32 cellular contexts compared by ENCODE assay signal in genomic region chr5:180098991-180099732, GRCh38. TPM values are rescaled to one million over a fixed set of nuclear protein-coding genes. Genes with fewer than 3 reads are reported as not detected.
DNase-seq lines count a peak whose midpoint lies in the region; ATAC-seq, FAIRE-seq and TF ChIP-seq lines count a peak whose summit lies in the region.
"Had no signal": no experiment of that assay in that cellular context is flagged by ENCODE, and none has a peak within 500 bp of the region (broad histone marks: within the 10 kb centered on the region; RNA-seq: fewer than 3 reads in every experiment).

No MANE protein-coding gene starts in this region.

- H3K4me3 ChIP-seq in kidney (ENCODE audit: low read length in 2 of 2) = no peak overlapping the region
- no peak overlapping the region for H3K4me3 ChIP-seq in spleen
- H3K4me3 ChIP-seq in OCI-LY7 (ENCODE audit: low read depth, low read length, poor library complexity, severe bottlenecking) = no peak overlapping the region
- H3K4me3 ChIP-seq: adrenal gland, right lobe of liver, stomach, thyroid gland had no signal

- POLR2A ChIA-PET in OCI-LY7 (lab: Charles Lee) = no interaction called here

- H3K36me3 ChIP-seq in kidney (ENCODE audit: control insufficient read depth in 1 of 2, insufficient read depth in 2 of 2, low read length in 2 of 2) (no peaks in the 10 kb centered on the region), spleen (no peaks in the 10 kb centered on the region), OCI-LY7 (ENCODE audit: insufficient read depth, low read length) (no peaks in the 10 kb centered on the region)
- H3K36me3 ChIP-seq: adrenal gland, right lobe of liver, stomach, thyroid gland had no signal

- H3K27ac Mint-ChIP-seq in activated T-cell treated with anti-CD3 and anti-CD28 coated beads, Interleukin-2, amount 50 U/mL, for 24 hours = no peak overlapping the region
- H3K27ac Mint-ChIP-seq: activated CD4-positive, alpha-beta T cell treated with anti-CD3 and anti-CD28 coated beads, Interleukin-2, amount 10 ng/mL, durations not matched to agents 7 days and 5 days; activated naive CD4-positive, alpha-beta T cell treated with anti-CD3 and anti-CD28 coated beads for 36 hours; brain; CD8-positive, alpha-beta T cell had no signal

- no peak overlapping the region for H3K9ac ChIP-seq in kidney (ENCODE audit: low read length in 2 of 2)

- no peaks in the 10 kb centered on the region for H3K9me3 Mint-ChIP-seq in activated T-cell treated with anti-CD3 and anti-CD28 coated beads, Interleukin-2, amount 50 U/mL, for 24 hours
- H3K9me3 Mint-ChIP-seq in activated T-cell treated with anti-CD3 and anti-CD28 coated beads, Interleukin-2, amount 50 U/mL, for 4 hours = no peaks in the 10 kb centered on the region
- H3K9me3 Mint-ChIP-seq: activated CD4-positive, alpha-beta T cell treated with anti-CD3 and anti-CD28 coated beads, Interleukin-2, amount 10 ng/mL, durations not matched to agents 7 days and 5 days; activated naive CD4-positive, alpha-beta T cell treated with anti-CD3 and anti-CD28 coated beads for 36 hours; CD8-positive, alpha-beta T cell had no signal

- H3K9me2 ChIP-seq in OCI-LY7 (ENCODE audit: insufficient read depth, low read length) = no peaks in the 10 kb centered on the region

- H3K4me1 Mint-ChIP-seq in activated T-cell treated with anti-CD3 and anti-CD28 coated beads, Interleukin-2, amount 50 U/mL, for 24 hours (ENCODE audit: low read depth) = no peaks in the 10 kb centered on the region
- no peaks in the 10 kb centered on the region for H3K4me1 Mint-ChIP-seq in activated T-cell treated with anti-CD3 and anti-CD28 coated beads, Interleukin-2, amount 50 U/mL, for 4 hours (ENCODE audit: low read depth)
- H3K4me1 Mint-ChIP-seq: activated CD4-positive, alpha-beta T cell treated with anti-CD3 and anti-CD28 coated beads, Interleukin-2, amount 10 ng/mL, durations not matched to agents 7 days and 5 days; brain; neural crest cell had no signal

- CTCF ChIA-PET in OCI-LY7 (lab: Charles Lee; ENCODE audit: unreplicated experiment) = no interaction called here

- intact Hi-C loops in kidney (cut with DNase I) (no loop called here), spleen (cut with DNase I; ENCODE audit: low total_unique reads) (no loop called here), OCI-LY7 (cut with micrococcal nuclease; ENCODE audit: unreplicated experiment) (no loop called here)

- H3K4me1 ChIP-seq in kidney (ENCODE audit: control insufficient read depth in 1 of 2, insufficient read depth in 1 of 2, low read depth in 1 of 2, low read length in 2 of 2) = no peaks in the 10 kb centered on the region
- no peaks in the 10 kb centered on the region for H3K4me1 ChIP-seq in spleen
- no peaks in the 10 kb centered on the region for H3K4me1 ChIP-seq in OCI-LY7 (ENCODE audit: insufficient read depth, low read length, poor library complexity, severe bottlenecking)
- H3K4me1 ChIP-seq: adrenal gland, right lobe of liver, stomach, thyroid gland had no signal

- peaks cover 13% of the 10 kb centered on the region for H3K27me3 Mint-ChIP-seq in activated T-cell treated with anti-CD3 and anti-CD28 coated beads, Interleukin-2, amount 50 U/mL, for 24 hours
- H3K27me3 Mint-ChIP-seq in activated T-cell treated with anti-CD3 and anti-CD28 coated beads, Interleukin-2, amount 50 U/mL, for 4 hours (ENCODE audit: low read depth) = peaks cover 6% of the 10 kb centered on the region
- H3K27me3 Mint-ChIP-seq: brain had no signal

- no peak overlapping the region for H3K4me2 ChIP-seq in OCI-LY7 (ENCODE audit: low read length)

- no peak for ATAC-seq in activated T-cell treated with anti-CD3 and anti-CD28 coated beads, Interleukin-2, amount 50 U/mL, for 4 hours
- ATAC-seq: CD8-positive, alpha-beta T cell had no signal

- H3K36me3 Mint-ChIP-seq in activated T-cell treated with anti-CD3 and anti-CD28 coated beads, Interleukin-2, amount 50 U/mL, for 24 hours (ENCODE audit: low read depth) = no peaks in the 10 kb centered on the region
- no peaks in the 10 kb centered on the region for H3K36me3 Mint-ChIP-seq in activated T-cell treated with anti-CD3 and anti-CD28 coated beads, Interleukin-2, amount 50 U/mL, for 4 hours (ENCODE audit: insufficient read depth)
- H3K36me3 Mint-ChIP-seq: brain; CD8-positive, alpha-beta T cell had no signal

- H3K27me3 ChIP-seq in spleen (replicated peaks in 1 of 7) = peaks cover 0 to 13% (median 0%) of the 10 kb centered on the region in 7 donors
- H3K27me3 ChIP-seq: adrenal gland, right lobe of liver, thyroid gland had no signal

- no peak for FAIRE-seq in kidney (lab: Jason Lieb, UNC)
- FAIRE-seq: frontal cortex, GM18507, RCC 7860 had no signal

- H3K4me3 Mint-ChIP-seq in activated T-cell treated with anti-CD3 and anti-CD28 coated beads, Interleukin-2, amount 50 U/mL, for 24 hours = no peak overlapping the region
- no peak overlapping the region for H3K4me3 Mint-ChIP-seq in activated T-cell treated with anti-CD3 and anti-CD28 coated beads, Interleukin-2, amount 50 U/mL, for 4 hours
- H3K4me3 Mint-ChIP-seq: activated CD4-positive, alpha-beta T cell treated with anti-CD3 and anti-CD28 coated beads, Interleukin-2, amount 10 ng/mL, durations not matched to agents 7 days and 5 days; activated naive CD4-positive, alpha-beta T cell treated with anti-CD3 and anti-CD28 coated beads for 36 hours; brain; CD8-positive, alpha-beta T cell; neural crest cell had no signal

- BruUV-seq in OCI-LY7 (replicated peaks; lab: Mats Ljungman, UMichigan) = no TSS peak

- no peaks in the 10 kb centered on the region for H3K9me3 ChIP-seq in kidney (ENCODE audit: control insufficient read depth in 1 of 2, low read length in 2 of 2)
- H3K9me3 ChIP-seq in spleen = peaks cover 0 to 3% (median 0%) of the 10 kb centered on the region in 8 donors
- H3K9me3 ChIP-seq in OCI-LY7 (ENCODE audit: low read length) = no peaks in the 10 kb centered on the region
- H3K9me3 ChIP-seq: adrenal gland, right lobe of liver, stomach, thyroid gland had no signal

- no peak for TF ChIP-seq POLR2A in spleen (IDR thresholded peaks at IDR 0.05)

- H3K27ac ChIP-seq in kidney (ENCODE audit: low read depth in 2 of 2, low read length in 2 of 2) (no peak overlapping the region), spleen (no peak overlapping the region), OCI-LY7 (ENCODE audit: low read depth, low read length, poor library complexity, severe bottlenecking) (no peak overlapping the region)
- H3K27ac ChIP-seq: adrenal gland, right lobe of liver, stomach, thyroid gland, VCaP had no signal

- H3K79me2 ChIP-seq in OCI-LY7 (ENCODE audit: insufficient read depth, low read depth, low read length) = no peaks in the 10 kb centered on the region

- no peaks in the 10 kb centered on the region for H4K20me1 ChIP-seq in OCI-LY7 (ENCODE audit: insufficient read depth, low read length)

- H2AFZ ChIP-seq in OCI-LY7 (ENCODE audit: low read length) = no peak overlapping the region

- TF ChIP-seq CTCF in kidney (IDR thresholded peaks at IDR 0.05; ENCODE audit: borderline replicate concordance, extremely low read depth, insufficient read depth) = no peak
- no peak for TF ChIP-seq CTCF in spleen (IDR thresholded peaks at IDR 0.05 in 8 of 11, conservative IDR thresholded peaks at IDR 0.05 in 3 of 11)
- no peak for TF ChIP-seq CTCF in OCI-LY7 (conservative IDR thresholded peaks at IDR 0.05; ENCODE audit: low read length)

- peak; percentile 5 for DNase-seq in activated T-cell treated with anti-CD3 and anti-CD28 coated beads, Interleukin-2, amount 50 U/mL, for 24 hours
- no peak for DNase-seq in activated T-cell treated with anti-CD3 and anti-CD28 coated beads, Interleukin-2, amount 50 U/mL, for 4 hours
- peak; percentile 52 for DNase-seq in NCI-H69 (lab: John Stamatoyannopoulos, UW)
- DNase-seq in kidney = peak; percentile 52
- DNase-seq in spleen = peak; percentile 50
- DNase-seq in NCI-H2196 treated with DMSO at 0.1 percent for 48 hours (lab: John Stamatoyannopoulos, UW; ENCODE audit: unreplicated experiment) = no peak
- no peak for DNase-seq in DMS 273 (lab: John Stamatoyannopoulos, UW; ENCODE audit: unreplicated experiment)
- no peak for DNase-seq in OCI-LY7 (ENCODE audit: low spot score)
- DNase-seq: activated CD4-positive, alpha-beta T cell treated with anti-CD3 and anti-CD28 coated beads, Interleukin-2, amount 10 ng/mL, durations not matched to agents 7 days and 5 days; activated naive CD4-positive, alpha-beta T cell treated with anti-CD3 and anti-CD28 coated beads for 36 hours; EL; GOT3; KBM-7; kidney glomerular epithelial cell; mammary epithelial cell; NCI-H1092; NCI-H1694 treated with DMSO at 0.1 percent for 48 hours; NK-92 treated with Interleukin-12 subunit alpha and Interleukin-12 subunit beta, amount 100 ng/mL, for 24 hours; stimulated activated CD4-positive, alpha-beta T cell treated with anti-CD3 and anti-CD28 coated beads, Interleukin-12 subunit alpha, Interleukin-12 subunit beta, amount 100 ng/mL, for 4 hours; stimulated activated CD4-positive, alpha-beta T cell treated with anti-CD3 and anti-CD28 coated beads, Interleukin-2, amount 100 ng/mL, for 48 hours; stomach; T-helper 9 cell; thyroid gland had no signal

- WGBS in spleen, 5 donors = 78 to 96% (median 88%) methylated on average over 7 to 18 of the region's 18 CpGs

RNA-seq across cellular contexts. Expression of gene RNF130, which starts 27.6 kb away (rescaled TPM):
- total RNA-seq in activated T-cell treated with anti-CD3 and anti-CD28 coated beads, Interleukin-2, amount 50 U/mL, for 4 hours = 10 to 100 TPM; 17.2 to 19.5 (median 18.4) TPM
- total RNA-seq in kidney (73.9 TPM), spleen (100 to 1,000 TPM in 1 of 7 donors, 10 to 100 TPM in 6; 64.5 to 119 (median 84.1) TPM), OCI-LY7 (2022) (not detected in 2 replicates)
- polyA plus RNA-seq in kidney (ENCODE audit: insufficient read depth, low read depth, low replicate concordance) (88.1 TPM), spleen (10 to 100 TPM; 44.1 to 57.0 (median 45.4) TPM)
- total RNA-seq in OCI-LY7 (2014; rRNA removed; shearing (Covaris generic)) = 0.08 and 0.16 TPM in 2 replicates

Comparison
In these comparisons a context has a peak if more than half of its experiments do, and no peak if none do; other contexts are left out.
1. DNase-seq: peak in activated T-cell treated with anti-CD3 and anti-CD28 coated beads, Interleukin-2, amount 50 U/mL, for 24 hours (single experiment), NCI-H69 (single experiment), kidney (single experiment) and spleen (single experiment); none in activated T-cell treated with anti-CD3 and anti-CD28 coated beads, Interleukin-2, amount 50 U/mL, for 4 hours (single experiment), NCI-H2196 treated with DMSO at 0.1 percent for 48 hours (single experiment), DMS 273 (single experiment) and OCI-LY7 (single experiment).
2. RNA of gene RNF130, which starts 27.6 kb away (total RNA-seq): 64.5 to 119 TPM in spleen, 73.9 TPM in kidney (single experiment) and 17.2 to 19.5 TPM in activated T-cell treated with anti-CD3 and anti-CD28 coated beads, Interleukin-2, amount 50 U/mL, for 4 hours; 0.08 to 0.16 TPM in OCI-LY7; every median in the first group is over 10 times any median in the second.